Comparison of ENCODE assay signal across 8 cellular contexts in the genomic region with DNA sequence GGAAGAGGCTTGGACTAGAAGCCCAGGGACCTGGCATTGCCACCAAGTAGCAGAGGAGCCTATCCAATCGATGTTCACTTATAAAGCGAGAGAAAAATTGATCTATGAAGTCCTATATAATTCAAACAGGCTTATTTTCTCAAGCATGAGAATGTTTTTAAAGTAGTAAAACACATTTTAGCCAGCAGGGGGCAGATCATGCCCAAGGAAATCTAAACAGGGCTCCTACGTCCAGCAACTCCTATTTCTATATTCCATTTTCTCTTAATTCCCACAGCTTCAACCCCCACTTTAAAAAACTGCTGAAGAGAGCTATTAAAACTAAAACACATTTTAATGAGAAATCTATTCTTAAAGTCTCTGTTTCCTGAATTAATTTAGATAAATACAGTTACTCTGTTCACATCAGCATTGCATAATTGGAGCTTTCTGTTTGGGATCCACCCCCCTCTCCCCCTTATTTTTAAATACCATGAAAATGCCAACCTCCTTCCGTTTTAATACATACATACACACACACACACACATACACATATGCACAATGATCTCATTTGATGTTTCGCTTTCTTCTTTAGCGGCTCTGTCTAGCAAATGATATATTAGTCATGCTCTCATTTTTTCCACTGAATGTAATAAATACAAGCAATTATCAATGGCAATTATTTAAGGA.
DNase-seq lines count a peak whose midpoint lies in the region; ATAC-seq and TF ChIP-seq lines count a peak whose summit lies in the region.

No MANE protein-coding gene starts in this region.

- H3K4me1 Mint-ChIP-seq in WTC11 (peaks cover 6% of the 10 kb centered on the region), glutamatergic neuron (ENCODE audit: low read depth, unreplicated experiment) (peaks cover 20% of the 10 kb centered on the region)

- CTCF ChIA-PET in WTC11 (lab: Charles Lee) = interaction anchor here (0.6 to 2.2 kb wide), 10 partner anchors 10 to 412 kb away, joined by 3 to 26 read pairs (median 4); no protein-coding TSS in a partner anchor

- H3K27ac Mint-ChIP-seq in WTC11 (no peak overlapping the region), glutamatergic neuron (ENCODE audit: unreplicated experiment) (peak overlapping the region; percentile 48)

- H3K27me3 Mint-ChIP-seq in WTC11 (ENCODE audit: low read depth) = no peaks in the 10 kb centered on the region; the same call in 1 of the 2 replicates
- H3K27me3 Mint-ChIP-seq in glutamatergic neuron (ENCODE audit: unreplicated experiment) = peaks cover 17% of the 10 kb centered on the region

- ATAC-seq in HG02642 (IDR thresholded peaks at IDR 0.05; ENCODE audit: poor library complexity, unreplicated experiment) (peak; percentile 52), WTC11 (no peak), HG02623 (IDR thresholded peaks at IDR 0.05; ENCODE audit: unreplicated experiment) (no peak)

- peak; percentile 72 for TF ChIP-seq CTCF in WTC11 (IDR thresholded peaks at IDR 0.05)
- TF ChIP-seq CTCF in glutamatergic neuron (IDR thresholded peaks at IDR 0.05; ENCODE audit: partially characterized antibody, unreplicated experiment) = peak; percentile 91

- DNase-seq in DMS79 treated with DMSO at 0.1 percent for 48 hours (lab: John Stamatoyannopoulos, UW) (peak; percentile 36), DMS79 (lab: John Stamatoyannopoulos, UW) (no peak), NCI-H2107 treated with DMSO at 0.1 percent for 48 hours (lab: John Stamatoyannopoulos, UW; ENCODE audit: unreplicated experiment) (peak; percentile 35), WTC11 (ENCODE audit: low spot score) (no peak), glutamatergic neuron (no peak), renal cortical epithelial cell (ENCODE audit: low read depth) (peak; percentile 53)

- H3K4me3 Mint-ChIP-seq in WTC11 = no peak overlapping the region
- H3K4me3 Mint-ChIP-seq in glutamatergic neuron (ENCODE audit: unreplicated experiment) = no peak overlapping the region

- no peaks in the 10 kb centered on the region for H3K9me3 Mint-ChIP-seq in WTC11
- H3K9me3 Mint-ChIP-seq in glutamatergic neuron (ENCODE audit: unreplicated experiment) = peaks cover 12% of the 10 kb centered on the region

- POLR2A ChIA-PET in WTC11 (lab: Charles Lee) = interaction anchor here (0.5 kb wide), 1 partner anchor 23 kb away, joined by 6 read pairs; no protein-coding TSS in a partner anchor

- H3K36me3 Mint-ChIP-seq in WTC11 = no peaks in the 10 kb centered on the region
- no peaks in the 10 kb centered on the region for H3K36me3 Mint-ChIP-seq in glutamatergic neuron (ENCODE audit: unreplicated experiment)

TF ChIP-seq in WTC11, 78 proteins besides CTCF, POLR2A, EP300 and RAD21:
- TF ChIP-seq SP1 (CRISPR knock-in tag; conservative IDR thresholded peaks at IDR 0.05) = no peak
- no peak for TF ChIP-seq NFATC4 (CRISPR knock-in tag; IDR thresholded peaks at IDR 0.05)
- TF ChIP-seq PRRX2 (CRISPR knock-in tag; IDR thresholded peaks at IDR 0.05) = no peak
- no peak for TF ChIP-seq NFE2L1 (CRISPR knock-in tag; IDR thresholded peaks at IDR 0.05)
- no peak for TF ChIP-seq CBFB (CRISPR knock-in tag; IDR thresholded peaks at IDR 0.05; ENCODE audit: low read depth)
- TF ChIP-seq, protein P1, sequence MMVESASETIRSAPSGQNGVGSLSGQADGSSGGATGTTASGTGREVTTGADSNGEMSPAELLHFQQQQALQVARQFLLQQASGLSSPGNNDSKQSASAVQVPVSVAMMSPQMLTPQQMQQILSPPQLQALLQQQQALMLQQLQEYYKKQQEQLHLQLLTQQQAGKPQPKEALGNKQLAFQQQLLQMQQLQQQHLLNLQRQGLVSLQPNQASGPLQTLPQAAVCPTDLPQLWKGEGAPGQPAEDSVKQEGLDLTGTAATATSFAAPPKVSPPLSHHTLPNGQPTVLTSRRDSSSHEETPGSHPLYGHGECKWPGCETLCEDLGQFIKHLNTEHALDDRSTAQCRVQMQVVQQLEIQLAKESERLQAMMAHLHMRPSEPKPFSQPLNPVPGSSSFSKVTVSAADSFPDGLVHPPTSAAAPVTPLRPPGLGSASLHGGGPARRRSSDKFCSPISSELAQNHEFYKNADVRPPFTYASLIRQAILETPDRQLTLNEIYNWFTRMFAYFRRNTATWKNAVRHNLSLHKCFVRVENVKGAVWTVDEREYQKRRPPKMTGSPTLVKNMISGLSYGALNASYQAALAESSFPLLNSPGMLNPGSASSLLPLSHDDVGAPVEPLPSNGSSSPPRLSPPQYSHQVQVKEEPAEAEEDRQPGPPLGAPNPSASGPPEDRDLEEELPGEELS (CRISPR knock-in tag; IDR thresholded peaks at IDR 0.05) = no peak
- TF ChIP-seq SMAD4 (CRISPR knock-in tag; IDR thresholded peaks at IDR 0.05) = no peak
- TF ChIP-seq, protein P2, sequence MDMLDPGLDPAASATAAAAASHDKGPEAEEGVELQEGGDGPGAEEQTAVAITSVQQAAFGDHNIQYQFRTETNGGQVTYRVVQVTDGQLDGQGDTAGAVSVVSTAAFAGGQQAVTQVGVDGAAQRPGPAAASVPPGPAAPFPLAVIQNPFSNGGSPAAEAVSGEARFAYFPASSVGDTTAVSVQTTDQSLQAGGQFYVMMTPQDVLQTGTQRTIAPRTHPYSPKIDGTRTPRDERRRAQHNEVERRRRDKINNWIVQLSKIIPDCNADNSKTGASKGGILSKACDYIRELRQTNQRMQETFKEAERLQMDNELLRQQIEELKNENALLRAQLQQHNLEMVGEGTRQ (CRISPR knock-in tag; IDR thresholded peaks at IDR 0.05) = no peak
- TF ChIP-seq, protein P3, sequence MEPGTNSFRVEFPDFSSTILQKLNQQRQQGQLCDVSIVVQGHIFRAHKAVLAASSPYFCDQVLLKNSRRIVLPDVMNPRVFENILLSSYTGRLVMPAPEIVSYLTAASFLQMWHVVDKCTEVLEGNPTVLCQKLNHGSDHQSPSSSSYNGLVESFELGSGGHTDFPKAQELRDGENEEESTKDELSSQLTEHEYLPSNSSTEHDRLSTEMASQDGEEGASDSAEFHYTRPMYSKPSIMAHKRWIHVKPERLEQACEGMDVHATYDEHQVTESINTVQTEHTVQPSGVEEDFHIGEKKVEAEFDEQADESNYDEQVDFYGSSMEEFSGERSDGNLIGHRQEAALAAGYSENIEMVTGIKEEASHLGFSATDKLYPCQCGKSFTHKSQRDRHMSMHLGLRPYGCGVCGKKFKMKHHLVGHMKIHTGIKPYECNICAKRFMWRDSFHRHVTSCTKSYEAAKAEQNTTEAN (CRISPR knock-in tag; IDR thresholded peaks at IDR 0.05) = no peak
- no peak for TF ChIP-seq TCF7 (CRISPR knock-in tag; IDR thresholded peaks at IDR 0.05; ENCODE audit: low read depth)
- no peak for TF ChIP-seq ZNF416 (CRISPR knock-in tag; IDR thresholded peaks at IDR 0.05)
- TF ChIP-seq, protein P4, sequence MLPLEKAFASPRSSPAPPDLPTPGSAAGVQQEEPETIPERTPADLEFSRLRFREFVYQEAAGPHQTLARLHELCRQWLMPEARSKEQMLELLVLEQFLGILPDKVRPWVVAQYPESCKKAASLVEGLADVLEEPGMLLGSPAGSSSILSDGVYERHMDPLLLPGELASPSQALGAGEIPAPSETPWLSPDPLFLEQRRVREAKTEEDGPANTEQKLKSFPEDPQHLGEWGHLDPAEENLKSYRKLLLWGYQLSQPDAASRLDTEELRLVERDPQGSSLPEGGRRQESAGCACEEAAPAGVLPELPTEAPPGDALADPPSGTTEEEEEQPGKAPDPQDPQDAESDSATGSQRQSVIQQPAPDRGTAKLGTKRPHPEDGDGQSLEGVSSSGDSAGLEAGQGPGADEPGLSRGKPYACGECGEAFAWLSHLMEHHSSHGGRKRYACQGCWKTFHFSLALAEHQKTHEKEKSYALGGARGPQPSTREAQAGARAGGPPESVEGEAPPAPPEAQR (CRISPR knock-in tag; IDR thresholded peaks at IDR 0.05) = no peak
- TF ChIP-seq, protein P5, sequence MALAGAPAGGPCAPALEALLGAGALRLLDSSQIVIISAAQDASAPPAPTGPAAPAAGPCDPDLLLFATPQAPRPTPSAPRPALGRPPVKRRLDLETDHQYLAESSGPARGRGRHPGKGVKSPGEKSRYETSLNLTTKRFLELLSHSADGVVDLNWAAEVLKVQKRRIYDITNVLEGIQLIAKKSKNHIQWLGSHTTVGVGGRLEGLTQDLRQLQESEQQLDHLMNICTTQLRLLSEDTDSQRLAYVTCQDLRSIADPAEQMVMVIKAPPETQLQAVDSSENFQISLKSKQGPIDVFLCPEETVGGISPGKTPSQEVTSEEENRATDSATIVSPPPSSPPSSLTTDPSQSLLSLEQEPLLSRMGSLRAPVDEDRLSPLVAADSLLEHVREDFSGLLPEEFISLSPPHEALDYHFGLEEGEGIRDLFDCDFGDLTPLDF (CRISPR knock-in tag; IDR thresholded peaks at IDR 0.05) = no peak
- TF ChIP-seq ELF4 (CRISPR knock-in tag; IDR thresholded peaks at IDR 0.05; ENCODE audit: low read depth) = no peak
- TF ChIP-seq NR2C2 (CRISPR knock-in tag; IDR thresholded peaks at IDR 0.05) = no peak
- no peak for TF ChIP-seq TEAD4 (CRISPR knock-in tag; IDR thresholded peaks at IDR 0.05)
- no peak for TF ChIP-seq HMGA2 (CRISPR knock-in tag; IDR thresholded peaks at IDR 0.05)
- TF ChIP-seq FOXK1 (CRISPR knock-in tag; IDR thresholded peaks at IDR 0.05) = no peak

Comparison
In these comparisons a context has a peak if more than half of its experiments do, and no peak if none do; other contexts are left out.
1. DNase-seq: peak in DMS79 treated with DMSO at 0.1 percent for 48 hours (single experiment), NCI-H2107 treated with DMSO at 0.1 percent for 48 hours (single experiment) and renal cortical epithelial cell (single experiment); none in DMS79 (single experiment), WTC11 (single experiment) and glutamatergic neuron (single experiment).